Comparison of ENCODE assay signal across 25 cellular contexts in the genomic region with DNA sequence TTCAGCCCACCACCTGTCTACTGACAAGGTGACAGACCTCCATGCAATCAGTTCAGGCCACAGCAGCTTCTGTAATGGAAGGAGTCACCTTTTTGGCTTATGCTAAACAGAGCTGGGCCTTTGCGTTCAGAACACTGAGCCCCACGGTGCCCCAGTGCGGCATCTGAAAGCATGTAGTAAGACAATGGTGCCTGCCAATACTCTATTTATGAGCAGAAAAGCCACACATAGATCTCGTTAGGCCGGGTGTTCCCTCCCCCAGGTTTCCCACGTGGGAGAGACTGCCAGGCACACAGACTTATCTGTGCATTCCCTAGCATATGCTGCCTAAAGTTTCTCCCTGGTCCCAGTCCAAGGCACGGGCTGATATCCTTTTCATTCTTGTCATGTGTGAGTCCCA.
DNase-seq lines count a peak whose midpoint lies in the region; ATAC-seq, FAIRE-seq and TF ChIP-seq lines count a peak whose summit lies in the region.
"Had no signal": no experiment of that assay in that cellular context is flagged by ENCODE, and none has a peak within 500 bp of the region (broad histone marks: within the 10 kb centered on the region; RNA-seq: fewer than 3 reads in every experiment).

No MANE protein-coding gene starts in this region.

- H3K4me1 ChIP-seq in small intestine (ENCODE audit: control insufficient read depth in 2 of 2, insufficient read depth in 1 of 2, low read depth in 1 of 2, low read length in 1 of 2), result no peaks in the 10 kb centered on the region
- H3K4me1 ChIP-seq in uterus, result no peaks in the 10 kb centered on the region
- H3K4me1 ChIP-seq: A549 had no signal

- 75 to 84% (median 78%) methylated on average over 7 of the region's 7 CpGs for WGBS in small intestine, 3 donors

- no peak overlapping the region for H3K27ac ChIP-seq in small intestine (ENCODE audit: low read depth in 1 of 2, low read length in 1 of 2)
- H3K27ac ChIP-seq in uterus, result no peak overlapping the region
- H3K27ac ChIP-seq: 22Rv1, A549, GM23248 had no signal

- H3K27me3 Mint-ChIP-seq in activated CD4-positive, alpha-beta T cell treated with anti-CD3 and anti-CD28 coated beads for 36 hours, result peaks cover 6% of the 10 kb centered on the region

- H3K9me3 ChIP-seq in small intestine (ENCODE audit: control insufficient read depth, low read depth) (no peaks in the 10 kb centered on the region), uterus (no peaks in the 10 kb centered on the region)
- H3K9me3 ChIP-seq: A549 had no signal

- H3K4me3 Mint-ChIP-seq in activated CD4-positive, alpha-beta T cell treated with anti-CD3 and anti-CD28 coated beads for 36 hours, result no peak overlapping the region
- H3K4me3 Mint-ChIP-seq: CD4-positive, alpha-beta memory T cell had no signal

- H3K4me1 Mint-ChIP-seq in activated CD4-positive, alpha-beta T cell treated with anti-CD3 and anti-CD28 coated beads for 36 hours, result no peaks in the 10 kb centered on the region
- H3K4me1 Mint-ChIP-seq: CD4-positive, alpha-beta memory T cell had no signal

- H3K4me3 ChIP-seq in small intestine (ENCODE audit: low read depth in 1 of 2, low read length in 2 of 2), result no peak overlapping the region
- H3K4me3 ChIP-seq in uterus, result no peak overlapping the region
- H3K4me3 ChIP-seq: A549, GM23248 had no signal

- H3K36me3 Mint-ChIP-seq in activated CD4-positive, alpha-beta T cell treated with anti-CD3 and anti-CD28 coated beads for 36 hours (ENCODE audit: low read depth), result no peaks in the 10 kb centered on the region
- H3K36me3 Mint-ChIP-seq: CD4-positive, alpha-beta memory T cell had no signal

- POLR2A ChIA-PET in activated CD4-positive, alpha-beta T cell treated with anti-CD3 and anti-CD28 coated beads for 36 hours (lab: Charles Lee), result no interaction called here

- FAIRE-seq in small intestine (lab: Jason Lieb, UNC), result no peak
- FAIRE-seq: A549, G401.6, GM12892, GM19239, H1 had no signal

- intact Hi-C loops in posterior cingulate gyrus (cut with DNase I) (no loop called here), uterus (cut with DNase I; ENCODE audit: low total_unique reads) (no loop called here)
- intact Hi-C loops in activated CD4-positive, alpha-beta T cell treated with anti-CD3 and anti-CD28 coated beads for 36 hours (cut with DNase I, micrococcal nuclease), result no loop called here

- CTCF ChIA-PET in activated CD4-positive, alpha-beta T cell treated with anti-CD3 and anti-CD28 coated beads for 36 hours (lab: Charles Lee), result interaction anchor here (1.2 kb wide), 1 partner anchor 510 kb away, joined by 3 read pairs; no protein-coding TSS in a partner anchor

- no peaks in the 10 kb centered on the region for H3K9me3 Mint-ChIP-seq in activated CD4-positive, alpha-beta T cell treated with anti-CD3 and anti-CD28 coated beads for 36 hours (ENCODE audit: low read depth)
- H3K9me3 Mint-ChIP-seq: CD4-positive, alpha-beta memory T cell had no signal

- DNase-seq in NCI-H82 (lab: John Stamatoyannopoulos, UW), result peak; percentile 56
- no peak for DNase-seq in NCI-H82 treated with DMSO at 0.1 percent for 48 hours (lab: John Stamatoyannopoulos, UW; ENCODE audit: unreplicated experiment)
- peak; percentile 53 for DNase-seq in inferior parietal cortex (ENCODE audit: extremely low spot score)
- DNase-seq in posterior cingulate gyrus, result peak in 8 of 10 donors; percentile 26 to 92 (median 58)
- DNase-seq in activated CD4-positive, alpha-beta T cell treated with anti-CD3 and anti-CD28 coated beads for 36 hours, result no peak
- no peak for DNase-seq in small intestine
- DNase-seq in uterus, result no peak
- no peak for DNase-seq in A172 (ENCODE audit: low spot score)
- DNase-seq: ACHN; AML-193; C1 segment of cervical spinal cord; Calu3; CD4-positive, alpha-beta memory T cell; COR-L47; DMS53; DND-41; GM23248; H7; HCEC 1CT had no signal

- no peak for ATAC-seq in activated CD4-positive, alpha-beta T cell treated with anti-CD3 and anti-CD28 coated beads for 36 hours
- ATAC-seq: A549 had no signal

- H3K36me3 ChIP-seq in small intestine (ENCODE audit: control insufficient read depth in 2 of 2, insufficient read depth in 2 of 2, low read length in 2 of 2) (no peaks in the 10 kb centered on the region), uterus (no peaks in the 10 kb centered on the region)

- H3K27ac Mint-ChIP-seq in activated CD4-positive, alpha-beta T cell treated with anti-CD3 and anti-CD28 coated beads for 36 hours, result no peak overlapping the region
- H3K27ac Mint-ChIP-seq: CD4-positive, alpha-beta memory T cell had no signal

- H3K27me3 ChIP-seq in small intestine (ENCODE audit: control insufficient read depth in 2 of 2, insufficient read depth in 2 of 2, low read length in 2 of 2) (no peaks in the 10 kb centered on the region), uterus (no peaks in the 10 kb centered on the region)

- TF ChIP-seq POLR2A in uterus (IDR thresholded peaks at IDR 0.05), result no peak

- TF ChIP-seq CTCF in uterus (IDR thresholded peaks at IDR 0.05), result no peak

Comparison
In these comparisons a context has a peak if more than half of its experiments do, and no peak if none do; other contexts are left out.
1. DNase-seq: peak in NCI-H82 (single experiment), inferior parietal cortex (single experiment) and posterior cingulate gyrus (8 of 10); none in NCI-H82 treated with DMSO at 0.1 percent for 48 hours (single experiment), activated CD4-positive, alpha-beta T cell treated with anti-CD3 and anti-CD28 coated beads for 36 hours (single experiment), small intestine (single experiment), uterus (0 of 2) and A172 (single experiment).